In the genomic region with DNA sequence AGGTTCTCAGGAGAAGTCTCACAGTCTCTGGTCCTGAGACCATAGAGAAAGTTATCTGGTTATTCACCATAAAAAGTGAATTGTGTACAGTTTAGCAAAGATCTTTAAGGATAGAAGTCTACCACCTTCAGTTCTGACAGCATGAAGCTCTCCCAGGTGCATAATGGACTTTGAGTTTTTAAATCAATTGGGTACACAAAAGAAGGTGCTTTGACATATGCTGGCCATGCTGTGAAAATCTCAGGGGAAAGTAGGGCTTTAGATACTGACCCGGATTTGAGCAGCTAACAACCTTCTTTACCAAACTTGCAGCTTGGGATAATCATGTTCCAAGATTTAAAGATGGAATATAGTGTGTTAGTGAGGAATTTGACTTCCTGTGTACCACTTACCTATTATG, we compare ENCODE assay signal across 13 cellular contexts.
DNase-seq lines count a peak whose midpoint lies in the region; ATAC-seq and TF ChIP-seq lines count a peak whose summit lies in the region.
"Had no signal": no experiment of that assay in that cellular context is flagged by ENCODE, and none has a peak within 500 bp of the region (broad histone marks: within the 10 kb centered on the region; RNA-seq: fewer than 3 reads in every experiment).

No MANE protein-coding gene starts in this region.

- no peaks in the 10 kb centered on the region for H3K36me3 Mint-ChIP-seq in osteocyte (ENCODE audit: unreplicated experiment)
- H3K36me3 Mint-ChIP-seq: CD4-positive, CD25-positive, alpha-beta regulatory T cell had no signal

- H3K4me3 Mint-ChIP-seq in osteocyte (ENCODE audit: unreplicated experiment), result no peak overlapping the region
- H3K4me3 Mint-ChIP-seq: CD4-positive, CD25-positive, alpha-beta regulatory T cell; H9 had no signal

- TF ChIP-seq CTCF in osteocyte (IDR thresholded peaks at IDR 0.05), result no peak

- H3K27ac Mint-ChIP-seq in osteocyte (ENCODE audit: unreplicated experiment), result no peak overlapping the region
- H3K27ac Mint-ChIP-seq: CD4-positive, CD25-positive, alpha-beta regulatory T cell; H9 had no signal

- peak; percentile 92 for ATAC-seq in left lobe of liver

- no peaks in the 10 kb centered on the region for H3K9me3 Mint-ChIP-seq in osteocyte (ENCODE audit: unreplicated experiment)

- DNase-seq in HuH-7.5 (ENCODE audit: low spot score) (peak; percentile 31), left lobe of liver (ENCODE audit: low spot score) (no peak), osteocyte (ENCODE audit: extremely low spot score, unreplicated experiment) (peak; percentile 10), NCI-H2029 treated with DMSO at 0.1 percent for 48 hours (lab: John Stamatoyannopoulos, UW) (no peak), NOMO-1 treated with DMSO at 0.1 percent for 48 hours (lab: John Stamatoyannopoulos, UW; ENCODE audit: unreplicated experiment) (no peak), NCI-H1092 treated with DMSO at 0.1 percent for 48 hours (lab: John Stamatoyannopoulos, UW) (no peak)
- no peak for DNase-seq in stimulated activated CD4-positive, alpha-beta T cell treated with anti-CD3 and anti-CD28 coated beads, Interleukin-4, amount 100 ng/mL, for 4 hours
- DNase-seq: C1 segment of cervical spinal cord; Caco-2; CD4-positive, CD25-positive, alpha-beta regulatory T cell; DMS153; DMS79; H9 had no signal

- peaks cover 8% of the 10 kb centered on the region for H3K27me3 Mint-ChIP-seq in osteocyte (ENCODE audit: unreplicated experiment)

- peaks cover 10% of the 10 kb centered on the region for H3K4me1 Mint-ChIP-seq in osteocyte (ENCODE audit: unreplicated experiment)
- H3K4me1 Mint-ChIP-seq: CD4-positive, CD25-positive, alpha-beta regulatory T cell had no signal

Comparison
In these comparisons a context has a peak if more than half of its experiments do, and no peak if none do; other contexts are left out.
1. DNase-seq: peak in HuH-7.5 (single experiment) and osteocyte (single experiment); none in left lobe of liver (single experiment), NCI-H2029 treated with DMSO at 0.1 percent for 48 hours (single experiment), NOMO-1 treated with DMSO at 0.1 percent for 48 hours (single experiment), NCI-H1092 treated with DMSO at 0.1 percent for 48 hours (single experiment) and stimulated activated CD4-positive, alpha-beta T cell treated with anti-CD3 and anti-CD28 coated beads, Interleukin-4, amount 100 ng/mL, for 4 hours (0 of 2).